1 cellular context compared by ENCODE assay signal in genomic region chr15:98835889-98836288, GRCh38.
TF ChIP-seq lines count a peak whose summit lies in the region.

No MANE protein-coding gene starts in this region.

TF ChIP-seq in GM23338, 12 proteins besides CTCF, POLR2A, EP300 and RAD21 (continued from another document):
- no peak for TF ChIP-seq REST (IDR thresholded peaks at IDR 0.05; ENCODE audit: unreplicated experiment)
- TF ChIP-seq EZH2 (IDR thresholded peaks at IDR 0.05; ENCODE audit: low read depth, unreplicated experiment) = no peak
- no peak for TF ChIP-seq EZH2phosphoT487 (IDR thresholded peaks at IDR 0.05; ENCODE audit: unreplicated experiment)
- TF ChIP-seq ZNF114 (CRISPR knock-in tag; IDR thresholded peaks at IDR 0.05) = no peak
- TF ChIP-seq STAT1 (IDR thresholded peaks at IDR 0.05; ENCODE audit: unreplicated experiment) = no peak
- no peak for TF ChIP-seq POLR2AphosphoS5 (IDR thresholded peaks at IDR 0.05; ENCODE audit: low read depth)
- TF ChIP-seq JUNB (IDR thresholded peaks at IDR 0.05; ENCODE audit: unreplicated experiment) = no peak
- TF ChIP-seq ETS1 (IDR thresholded peaks at IDR 0.05) = no peak
